Comparison of ENCODE assay signal across 8 cellular contexts in the genomic region with DNA sequence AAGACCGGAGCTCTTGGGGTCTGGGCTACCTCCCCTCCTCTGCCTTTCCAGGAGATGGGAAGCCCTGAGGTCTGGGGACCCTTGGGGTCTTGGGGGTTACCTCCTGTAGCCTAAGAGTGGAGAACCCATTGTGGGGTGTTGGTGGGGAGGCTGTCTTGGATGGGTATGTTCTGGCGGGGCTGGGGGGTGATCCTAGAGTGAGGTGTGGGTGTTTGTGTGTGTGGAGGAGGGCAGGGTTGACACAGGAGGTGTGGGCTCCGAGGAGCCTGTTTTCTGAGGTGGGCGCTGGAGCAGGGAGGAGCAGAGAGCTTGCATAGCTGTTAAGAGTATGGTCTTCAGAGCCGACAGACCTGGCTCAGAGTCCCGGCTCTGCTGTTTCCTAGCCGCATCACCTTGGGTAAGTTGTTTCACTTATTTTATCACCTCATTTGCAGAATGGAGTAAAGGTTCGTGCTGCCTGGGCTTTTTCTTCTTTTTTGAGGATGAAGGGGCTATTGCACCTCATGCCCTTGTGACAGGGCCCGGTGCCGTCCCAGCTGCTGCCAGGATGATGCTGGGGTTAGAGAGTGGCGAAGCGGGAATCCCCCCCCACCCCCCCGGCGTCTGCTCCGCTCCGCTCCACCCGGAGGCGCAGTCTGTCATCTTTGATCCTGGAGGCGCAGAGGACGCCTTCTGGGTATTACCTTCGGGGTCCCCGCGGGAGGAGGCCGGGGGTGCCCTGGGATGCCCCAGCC. TPM values are rescaled to one million over a fixed set of nuclear protein-coding genes. Genes with fewer than 3 reads are reported as not detected.
DNase-seq lines count a peak whose midpoint lies in the region; ATAC-seq and TF ChIP-seq lines count a peak whose summit lies in the region.

No MANE protein-coding gene starts in this region.

- POLR2A ChIA-PET in activated CD8-positive, alpha-beta T cell treated with anti-CD3 and anti-CD28 coated beads for 36 hours (lab: Charles Lee), result interaction anchor here (0.6 to 5.2 kb wide), 9 partner anchors 8 to 199 kb away, joined by 3 to 38 read pairs (median 3); a partner anchor contains a TSS

- no peak for TF ChIP-seq EP300 in tibial nerve (IDR thresholded peaks at IDR 0.05)

- DNase-seq in activated CD8-positive, alpha-beta memory T cell treated with anti-CD3 and anti-CD28 coated beads, Interleukin-2, amount 10 ng/mL, durations not matched to agents 7 days and 5 days, result no peak
- DNase-seq in activated CD8-positive, alpha-beta memory T cell treated with anti-CD3 and anti-CD28 coated beads, Interleukin-2, amount 50 U/mL, for 48 hours, result no peak
- DNase-seq in activated CD8-positive, alpha-beta T cell treated with anti-CD3 and anti-CD28 coated beads for 36 hours, result no peak
- DNase-seq in kidney tubule cell (ENCODE audit: low spot score), result peak; percentile 24
- no peak for DNase-seq in tibial nerve (ENCODE audit: low spot score in 2 of 2)
- no peak for DNase-seq in germinal center (ENCODE audit: low spot score)

- CTCF ChIA-PET in activated CD8-positive, alpha-beta memory T cell treated with anti-CD3 and anti-CD28 coated beads, Interleukin-2, amount 10 ng/mL, durations not matched to agents 7 days and 5 days (lab: Charles Lee), result interaction anchor here (0.5 to 2.5 kb wide), 13 partner anchors 8 to 241 kb away, joined by 3 to 12 read pairs (median 3); a partner anchor contains a TSS
- CTCF ChIA-PET in activated CD8-positive, alpha-beta T cell treated with anti-CD3 and anti-CD28 coated beads for 36 hours (lab: Charles Lee), result interaction anchor here (0.8 to 3.4 kb wide), 12 partner anchors 11 to 178 kb away, joined by 3 to 18 read pairs (median 4); no protein-coding TSS in a partner anchor

- WGBS in tibial nerve, 2 donors, result 13 to 16% methylated on average over 18 to 24 of the region's 24 CpGs

- TF ChIP-seq CTCF in activated CD8-positive, alpha-beta T cell treated with anti-CD3 and anti-CD28 coated beads for 36 hours (IDR thresholded peaks at IDR 0.05), result no peak
- no peak for TF ChIP-seq CTCF in tibial nerve (IDR thresholded peaks at IDR 0.05)

- peak; percentile 0 for ATAC-seq in activated CD8-positive, alpha-beta memory T cell treated with anti-CD3 and anti-CD28 coated beads, Interleukin-2, amount 10 ng/mL, durations not matched to agents 7 days and 5 days
- ATAC-seq in HG02938 (IDR thresholded peaks at IDR 0.05; ENCODE audit: unreplicated experiment) (peak; percentile 41), esophagus mucosa (no peak)
- ATAC-seq in activated CD8-positive, alpha-beta T cell treated with anti-CD3 and anti-CD28 coated beads for 36 hours, result peak; percentile 52

- peaks cover 0 to 66% (median 23%) of the 10 kb centered on the region in 4 donors for H3K4me1 ChIP-seq in tibial nerve

- peaks cover 2% of the 10 kb centered on the region for H3K36me3 Mint-ChIP-seq in activated CD8-positive, alpha-beta memory T cell treated with anti-CD3 and anti-CD28 coated beads, Interleukin-2, amount 10 ng/mL, durations not matched to agents 7 days and 5 days
- H3K36me3 Mint-ChIP-seq in activated CD8-positive, alpha-beta T cell treated with anti-CD3 and anti-CD28 coated beads for 36 hours (ENCODE audit: low read depth), result peaks cover 6% of the 10 kb centered on the region

- H3K4me3 ChIP-seq in tibial nerve, result peak overlapping the region; percentile 42 to 73 (median 48)

- H3K27ac Mint-ChIP-seq in activated CD8-positive, alpha-beta memory T cell treated with anti-CD3 and anti-CD28 coated beads, Interleukin-2, amount 10 ng/mL, durations not matched to agents 7 days and 5 days, result no peak overlapping the region
- H3K27ac Mint-ChIP-seq in activated CD8-positive, alpha-beta T cell treated with anti-CD3 and anti-CD28 coated beads for 36 hours, result peak overlapping the region; percentile 75

- H3K27ac ChIP-seq in tibial nerve, result peak overlapping the region in 2 of 4 donors; percentile 19 to 85

- peaks cover 19% of the 10 kb centered on the region for H3K4me1 Mint-ChIP-seq in activated CD8-positive, alpha-beta memory T cell treated with anti-CD3 and anti-CD28 coated beads, Interleukin-2, amount 10 ng/mL, durations not matched to agents 7 days and 5 days
- peaks cover 85% of the 10 kb centered on the region for H3K4me1 Mint-ChIP-seq in activated CD8-positive, alpha-beta T cell treated with anti-CD3 and anti-CD28 coated beads for 36 hours (ENCODE audit: low read depth)

- H3K9me3 ChIP-seq in tibial nerve, result no peaks in the 10 kb centered on the region

- no peaks in the 10 kb centered on the region for H3K9me3 Mint-ChIP-seq in activated CD8-positive, alpha-beta memory T cell treated with anti-CD3 and anti-CD28 coated beads, Interleukin-2, amount 10 ng/mL, durations not matched to agents 7 days and 5 days (ENCODE audit: low read depth)
- no peaks in the 10 kb centered on the region for H3K9me3 Mint-ChIP-seq in activated CD8-positive, alpha-beta T cell treated with anti-CD3 and anti-CD28 coated beads for 36 hours

- no peaks in the 10 kb centered on the region for H3K27me3 ChIP-seq in tibial nerve

- H3K4me3 Mint-ChIP-seq in activated CD8-positive, alpha-beta memory T cell treated with anti-CD3 and anti-CD28 coated beads, Interleukin-2, amount 10 ng/mL, durations not matched to agents 7 days and 5 days, result peak overlapping the region; percentile 52
- H3K4me3 Mint-ChIP-seq in activated CD8-positive, alpha-beta T cell treated with anti-CD3 and anti-CD28 coated beads for 36 hours, result peak overlapping the region; percentile 64

- no peaks in the 10 kb centered on the region for H3K36me3 ChIP-seq in tibial nerve

- intact Hi-C loops in activated CD8-positive, alpha-beta T cell treated with anti-CD3 and anti-CD28 coated beads for 36 hours (cut with micrococcal nuclease), result no loop called here

- no peak for TF ChIP-seq POLR2A in tibial nerve (IDR thresholded peaks at IDR 0.05)

- peaks cover 4% of the 10 kb centered on the region for H3K27me3 Mint-ChIP-seq in activated CD8-positive, alpha-beta memory T cell treated with anti-CD3 and anti-CD28 coated beads, Interleukin-2, amount 10 ng/mL, durations not matched to agents 7 days and 5 days
- no peaks in the 10 kb centered on the region for H3K27me3 Mint-ChIP-seq in activated CD8-positive, alpha-beta T cell treated with anti-CD3 and anti-CD28 coated beads for 36 hours

RNA-seq across cellular contexts. Expression of a gene that starts 17.2 kb away (rescaled TPM):
- total RNA-seq in activated CD8-positive, alpha-beta memory T cell treated with anti-CD3 and anti-CD28 coated beads, Interleukin-2, amount 10 ng/mL, durations not matched to agents 7 days and 5 days, result 10 to 100 TPM; 12.7 to 13.7 TPM
- 10 to 100 TPM; 15.5 to 16.4 TPM for total RNA-seq in activated CD8-positive, alpha-beta T cell treated with anti-CD3 and anti-CD28 coated beads for 36 hours
- 10 to 100 TPM in 1 of 4 donors, 1 to 10 TPM in 3; 4.3 to 14.1 (median 6.6) TPM for total RNA-seq in tibial nerve
- 18.8 TPM for total RNA-seq in esophagus mucosa
